Comparison of ENCODE assay signal across 1 cellular context in genomic region chr1:9249534-9250335, GRCh38.
TF ChIP-seq lines count a peak whose summit lies in the region.

No MANE protein-coding gene starts in this region.

TF ChIP-seq in HepG2, 621 proteins besides CTCF, POLR2A, EP300 and RAD21 (continued from another document and continues in another):
- 0 out of 2 replicates have a peak, but pooled peaks have one; percentile 12 for TF ChIP-seq HNF1A (IDR thresholded peaks at IDR 0.05; ENCODE audit: low read depth)
- TF ChIP-seq HNF1A (CRISPR knock-in tag; IDR thresholded peaks at IDR 0.05; ENCODE audit: borderline replicate concordance), result peak; percentile 11; the same call in 1 of the 2 replicates
- TF ChIP-seq STAT5B (CRISPR knock-in tag; IDR thresholded peaks at IDR 0.05), result no peak
- peak; percentile 83 for TF ChIP-seq HIC2 (CRISPR knock-in tag; IDR thresholded peaks at IDR 0.05; ENCODE audit: low read depth)
- no peak for TF ChIP-seq TBP (CRISPR knock-in tag; IDR thresholded peaks at IDR 0.05)
- TF ChIP-seq PBX2 (CRISPR knock-in tag; IDR thresholded peaks at IDR 0.05), result peak; percentile 53
- TF ChIP-seq ZNF142 (CRISPR knock-in tag; IDR thresholded peaks at IDR 0.05), result peak; percentile 66; the same call in 1 of the 2 replicates
- TF ChIP-seq ZNF768 (CRISPR knock-in tag; IDR thresholded peaks at IDR 0.05), result peak; percentile 80
- TF ChIP-seq SKI (IDR thresholded peaks at IDR 0.05; ENCODE audit: partially characterized antibody), result no peak
- peak; percentile 74 for TF ChIP-seq ARID5B (CRISPR knock-in tag; IDR thresholded peaks at IDR 0.05)
- TF ChIP-seq E2F5 (CRISPR knock-in tag; conservative IDR thresholded peaks at IDR 0.05), result peak; percentile 93
- peak; percentile 98 for TF ChIP-seq TFAP4 (IDR thresholded peaks at IDR 0.05; ENCODE audit: borderline replicate concordance, low read depth)
- TF ChIP-seq RFXAP (CRISPR knock-in tag; IDR thresholded peaks at IDR 0.05; ENCODE audit: borderline replicate concordance), result peak; percentile 21; the same call in 1 of the 2 replicates
- TF ChIP-seq ZNF691 (CRISPR knock-in tag; IDR thresholded peaks at IDR 0.05; ENCODE audit: borderline replicate concordance, low read depth), result peak; percentile 64
- TF ChIP-seq MIXL1 (CRISPR knock-in tag; IDR thresholded peaks at IDR 0.05), result peak; percentile 9; the same call in 1 of the 2 replicates
- TF ChIP-seq ZNF510 (CRISPR knock-in tag; IDR thresholded peaks at IDR 0.05; ENCODE audit: low read depth), result peak; percentile 73; the same call in 1 of the 2 replicates
- TF ChIP-seq NR2C2 (CRISPR knock-in tag; IDR thresholded peaks at IDR 0.05; ENCODE audit: borderline replicate concordance), result no peak; the same call in none of the 2 replicates
- peak; percentile 86 for TF ChIP-seq ZMYM3 (CRISPR knock-in tag; IDR thresholded peaks at IDR 0.05)
- peak; percentile 1 for TF ChIP-seq YY1 (IDR thresholded peaks at IDR 0.05; ENCODE audit: insufficient read depth, insufficient replicate concordance, low read depth, low read length)
- TF ChIP-seq PHF8 (CRISPR knock-in tag; IDR thresholded peaks at IDR 0.05), result peak; percentile 57; the same call in 1 of the 2 replicates
- peak; percentile 38; the same call in 1 of the 2 replicates for TF ChIP-seq GATAD1 (CRISPR knock-in tag; IDR thresholded peaks at IDR 0.05)
- TF ChIP-seq YEATS4 (CRISPR knock-in tag; IDR thresholded peaks at IDR 0.05; ENCODE audit: borderline replicate concordance), result peak; percentile 85
- peak; percentile 92; the same call in 1 of the 2 replicates for TF ChIP-seq ZSCAN25 (CRISPR knock-in tag; IDR thresholded peaks at IDR 0.05)
- TF ChIP-seq JUNB (CRISPR knock-in tag; IDR thresholded peaks at IDR 0.05; ENCODE audit: borderline replicate concordance), result no peak
- peak; percentile 91 for TF ChIP-seq PAXIP1 (CRISPR knock-in tag; conservative IDR thresholded peaks at IDR 0.05)
- peak; percentile 80 for TF ChIP-seq ZNF292 (CRISPR knock-in tag; IDR thresholded peaks at IDR 0.05; ENCODE audit: borderline replicate concordance, low read depth)
